8 cellular contexts compared by ENCODE assay signal in genomic region chr4:146175541-146176453, GRCh38. TPM values are rescaled to one million over a fixed set of nuclear protein-coding genes. Genes with fewer than 3 reads are reported as not detected.
DNase-seq lines count a peak whose midpoint lies in the region; ATAC-seq, FAIRE-seq and TF ChIP-seq lines count a peak whose summit lies in the region.

Gene LSM6 (plus strand): TSS chr4:146175718. CDS start chr4:146182922, 7,204 bp downstream.

- intact Hi-C loops in PC-3 (cut with micrococcal nuclease), result loop anchor here (5.0 kb wide), 2 partner anchors 157 to 238 kb away; partner anchors contain the start of gene ZNF827

- H3K79me2 ChIP-seq in PC-3 (ENCODE audit: low read length), result peaks cover 51% of the 10 kb centered on the region

- no peaks in the 10 kb centered on the region for H3K9me3 ChIP-seq in PC-3 (ENCODE audit: low read length)
- H3K9me3 ChIP-seq in esophagus (ENCODE audit: control insufficient read depth in 2 of 2, insufficient read depth in 1 of 2, low read depth in 1 of 2, low read length in 1 of 2), result no peaks in the 10 kb centered on the region
- no peaks in the 10 kb centered on the region for H3K9me3 ChIP-seq in muscle layer of duodenum (ENCODE audit: control insufficient read depth in 1 of 2, low read length in 2 of 2)

- POLR2A ChIA-PET in PC-3 (lab: Charles Lee; ENCODE audit: unreplicated experiment), result no interaction called here

- peak within 1 kb of the TSS; percentile 97 for H3K27ac Mint-ChIP-seq in activated T-cell treated with anti-CD3 and anti-CD28 coated beads, Interleukin-2, amount 50 U/mL, for 24 hours

- peak within 1 kb of the TSS; percentile 78 for H2AFZ ChIP-seq in PC-3 (ENCODE audit: low read length)

- no peaks in the 10 kb centered on the region for H3K9me2 ChIP-seq in PC-3 (replicated peaks; ENCODE audit: low read length)

- FAIRE-seq in D721Med (lab: Jason Lieb, UNC), result no peak

- H3K4me1 Mint-ChIP-seq in activated T-cell treated with anti-CD3 and anti-CD28 coated beads, Interleukin-2, amount 50 U/mL, for 24 hours (ENCODE audit: low read depth), result peaks cover 54% of the 10 kb centered on the region

- no peaks in the 10 kb centered on the region for H3K27me3 ChIP-seq in PC-3 (ENCODE audit: low read length)
- H3K27me3 ChIP-seq in esophagus (ENCODE audit: control insufficient read depth in 1 of 2, insufficient read depth in 2 of 2, low read length in 2 of 2), result no peaks in the 10 kb centered on the region
- no peaks in the 10 kb centered on the region for H3K27me3 ChIP-seq in muscle layer of duodenum (ENCODE audit: low read depth, low read length)

- ATAC-seq in GM21367 (IDR thresholded peaks at IDR 0.05; ENCODE audit: unreplicated experiment), result peak; percentile 86
- ATAC-seq in PC-3, result peak; percentile 83

- no peak for TF ChIP-seq CTCF in D721Med (IDR thresholded peaks at IDR 0.05; ENCODE audit: insufficient read depth, missing control alignments)
- TF ChIP-seq CTCF in PC-3 (conservative IDR thresholded peaks at IDR 0.05; ENCODE audit: low read depth, low read length), result no peak

- DNase-seq in D721Med (ENCODE audit: insufficient read length, low spot score) (peak; percentile 37), HUDEP-2 (lab: John Stamatoyannopoulos, UW; ENCODE audit: unreplicated experiment in 76 of 76) (peak in 75 of 76 experiments; percentile 4 to 82 (median 65)), PC-3 (peak; percentile 87)
- peak; percentile 88 for DNase-seq in activated T-cell treated with anti-CD3 and anti-CD28 coated beads, Interleukin-2, amount 50 U/mL, for 24 hours
- DNase-seq in stimulated activated CD8-positive, alpha-beta memory T cell treated with anti-CD3 and anti-CD28 coated beads, Interleukin-7, amount 100 ng/mL, for 4 hours (ENCODE audit: low read depth in 2 of 2), result peak; percentile 71 to 74

- peaks cover 39% of the 10 kb centered on the region for H3K36me3 Mint-ChIP-seq in activated T-cell treated with anti-CD3 and anti-CD28 coated beads, Interleukin-2, amount 50 U/mL, for 24 hours (ENCODE audit: low read depth)

- CTCF ChIA-PET in PC-3 (lab: Charles Lee), result no interaction called here

- peak within 1 kb of the TSS; percentile 84 for H3K4me3 ChIP-seq in PC-3 (ENCODE audit: low read length)
- peak within 1 kb of the TSS; percentile 86 to 99 for H3K4me3 ChIP-seq in esophagus (ENCODE audit: low read depth in 1 of 2, low read length in 2 of 2)
- H3K4me3 ChIP-seq in muscle layer of duodenum (ENCODE audit: low read depth in 1 of 2, low read length in 2 of 2), result peak within 1 kb of the TSS; percentile 84 to 95

- H3K4me1 ChIP-seq in PC-3 (ENCODE audit: insufficient read depth, low read length) (peaks cover 14% of the 10 kb centered on the region), esophagus (ENCODE audit: control insufficient read depth in 2 of 2, insufficient read depth in 2 of 2, low read length in 1 of 2) (peaks cover 3% of the 10 kb centered on the region in 2 donors), muscle layer of duodenum (ENCODE audit: control insufficient read depth in 1 of 2, insufficient read depth in 2 of 2, low read length in 2 of 2) (peaks cover 8 to 23% of the 10 kb centered on the region in 2 donors)

- H3K27ac ChIP-seq in PC-3 (ENCODE audit: low read length) (peak within 1 kb of the TSS; percentile 42), esophagus (ENCODE audit: low read depth in 2 of 2, low read length in 1 of 2) (peak within 1 kb of the TSS; percentile 92 to 94), muscle layer of duodenum (ENCODE audit: low read length) (peak within 1 kb of the TSS; percentile 75)

- peak within 1 kb of the TSS; percentile 81 for H3K4me2 ChIP-seq in PC-3 (ENCODE audit: low read length)

- no peaks in the 10 kb centered on the region for H3K27me3 Mint-ChIP-seq in activated T-cell treated with anti-CD3 and anti-CD28 coated beads, Interleukin-2, amount 50 U/mL, for 24 hours

- WGBS in esophagus, 2 donors, result 0% methylated on average over 70 to 75 of the region's 75 CpGs

- H4K20me1 ChIP-seq in PC-3 (ENCODE audit: low read length), result no peaks in the 10 kb centered on the region

- H3K4me3 Mint-ChIP-seq in activated T-cell treated with anti-CD3 and anti-CD28 coated beads, Interleukin-2, amount 50 U/mL, for 24 hours, result peak within 1 kb of the TSS; percentile 87

- H3K9ac ChIP-seq in PC-3 (ENCODE audit: low read length), result peak within 1 kb of the TSS; percentile 91

- no peaks in the 10 kb centered on the region for H3K9me3 Mint-ChIP-seq in activated T-cell treated with anti-CD3 and anti-CD28 coated beads, Interleukin-2, amount 50 U/mL, for 24 hours

- no peaks in the 10 kb centered on the region for H3F3A ChIP-seq in PC-3 (ENCODE audit: low read length, unreplicated experiment)

- H3K36me3 ChIP-seq in PC-3 (ENCODE audit: low read depth, low read length) (no peaks in the 10 kb centered on the region), esophagus (ENCODE audit: control insufficient read depth in 2 of 2, insufficient read depth in 2 of 2, low read length in 1 of 2) (peaks cover 0 to 2% of the 10 kb centered on the region in 2 donors), muscle layer of duodenum (ENCODE audit: control insufficient read depth in 1 of 2, insufficient read depth in 2 of 2, low read length in 2 of 2) (no peaks in the 10 kb centered on the region)

- BruUV-seq in PC-3 (replicated peaks; lab: Mats Ljungman, UMichigan), result TSS peak; percentile 51

RNA-seq across cellular contexts. Expression of gene LSM6, which starts in this region (rescaled TPM):
- total RNA-seq in PC-3 (2014; rRNA removed), result 62.8 and 76.3 TPM in 2 replicates
- 10 to 100 TPM; 11.6 to 35.4 TPM for polyA plus RNA-seq in esophagus

Comparison
In these comparisons a context has a peak if more than half of its experiments do, and no peak if none do; other contexts are left out.
1. Peak in every context shown above with its lines: DNase-seq, ATAC-seq, H3K4me3 ChIP-seq and H3K27ac ChIP-seq.
2. DNase-seq: peak in every context shown above with its lines; median percentile 88 in activated T-cell treated with anti-CD3 and anti-CD28 coated beads, Interleukin-2, amount 50 U/mL, for 24 hours; 87 in PC-3; 72 in stimulated activated CD8-positive, alpha-beta memory T cell treated with anti-CD3 and anti-CD28 coated beads, Interleukin-7, amount 100 ng/mL, for 4 hours; 65 in HUDEP-2; 37 in D721Med.
3. H3K27ac ChIP-seq: peak in every context shown above with its lines; median percentile 93 in esophagus; 75 in muscle layer of duodenum; 42 in PC-3.